In the genomic region with DNA sequence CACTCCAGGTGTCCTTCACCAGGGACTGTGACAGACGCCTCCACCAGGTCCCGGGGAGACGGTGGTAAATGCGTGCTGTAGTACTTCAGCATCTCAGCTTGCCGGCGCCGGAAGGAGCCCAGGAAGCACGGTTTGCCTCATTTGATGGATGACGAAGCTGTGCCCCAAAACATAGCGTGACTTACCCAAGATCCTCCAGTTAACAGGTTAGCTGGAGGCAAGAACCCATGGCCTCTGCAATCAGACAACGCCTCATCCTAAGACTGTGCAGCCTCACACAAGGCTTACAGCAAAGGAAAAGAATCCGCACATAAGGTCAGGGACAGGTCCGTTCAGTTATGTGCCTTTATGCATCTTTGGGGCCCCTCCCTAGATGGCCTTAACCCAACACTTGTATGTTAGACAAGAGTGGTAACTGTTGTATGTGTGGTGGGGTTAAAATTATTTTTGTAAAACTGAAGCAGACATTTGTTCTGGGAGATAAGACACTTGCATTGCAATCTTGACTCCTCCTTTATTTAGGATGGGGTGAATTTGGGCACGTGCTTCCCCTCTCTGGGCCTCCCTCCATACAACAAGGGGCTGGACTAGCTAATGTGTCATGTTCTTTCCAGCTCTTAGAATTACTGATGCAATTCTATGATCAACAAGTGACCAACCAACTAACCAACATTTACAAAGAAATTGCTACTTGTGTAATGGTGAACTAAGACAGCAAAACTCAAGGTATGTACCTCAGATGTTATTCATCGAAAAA, we compare ENCODE assay signal across 12 cellular contexts. TPM values are rescaled to one million over a fixed set of nuclear protein-coding genes. Genes with fewer than 3 reads are reported as not detected.
DNase-seq lines count a peak whose midpoint lies in the region; ATAC-seq, FAIRE-seq and TF ChIP-seq lines count a peak whose summit lies in the region.
"Had no signal": no experiment of that assay in that cellular context is flagged by ENCODE, and none has a peak within 500 bp of the region (broad histone marks: within the 10 kb centered on the region; RNA-seq: fewer than 3 reads in every experiment).

No MANE protein-coding gene starts in this region.

- TF ChIP-seq EP300 in H1 (IDR thresholded peaks at IDR 0.05; ENCODE audit: borderline replicate concordance in 1 of 2, low read depth in 2 of 2, low read length in 2 of 2), result no peak

- H3K27me3 Mint-ChIP-seq in neural crest cell (ENCODE audit: low read depth), result no peaks in the 10 kb centered on the region

- no peak overlapping the region for H4K91ac ChIP-seq in H1 (replicated peaks; ENCODE audit: insufficient read length, low read length)

- no peak overlapping the region for H2BK120ac ChIP-seq in H1 (replicated peaks; ENCODE audit: low read depth, low read length)

- H3K4me1 ChIP-seq in H1 (replicated peaks in 1 of 4; ENCODE audit: control insufficient read depth in 3 of 4, insufficient read depth in 4 of 4, low read length in 3 of 4), result peaks cover 4 to 21% (median 17%) of the 10 kb centered on the region in 4 experiments

- no peak overlapping the region for H3K56ac ChIP-seq in H1 (replicated peaks; ENCODE audit: insufficient read length, low read depth, low read length)

- no peak overlapping the region for H2BK5ac ChIP-seq in H1 (ENCODE audit: low read depth, low read length)

- H3K27ac ChIP-seq in H1 (ENCODE audit: low read depth, low read length), result no peak overlapping the region

- no peak overlapping the region for H3K27ac Mint-ChIP-seq in neural crest cell (ENCODE audit: unreplicated experiment)

- no peak overlapping the region for H3K23ac ChIP-seq in H1 (ENCODE audit: insufficient read length)

- H3K79me2 ChIP-seq in H1 (ENCODE audit: control insufficient read depth in 1 of 2, insufficient read depth in 2 of 2, low read length in 2 of 2), result peaks cover 3 to 74% of the 10 kb centered on the region in 2 experiments; a peak in 3 of 4 replicates

- no peak for TF ChIP-seq CTCF in AG10803 (conservative IDR thresholded peaks at IDR 0.05; ENCODE audit: low read length)
- TF ChIP-seq CTCF in H1 (IDR thresholded peaks at IDR 0.05; ENCODE audit: control extremely low read depth in 1 of 3, insufficient read depth in 1 of 3, low read depth in 1 of 3, low read length in 3 of 3), result no peak
- TF ChIP-seq CTCF in neural crest cell (conservative IDR thresholded peaks at IDR 0.05), result no peak

- H3K4me3 Mint-ChIP-seq in neural crest cell, result peak overlapping the region; percentile 44

- H3K4me3 ChIP-seq in AG10803 (ENCODE audit: low read length) (no peak overlapping the region), MG63 (no peak overlapping the region), H1 (ENCODE audit: extremely low read depth in 1 of 4, insufficient read depth in 2 of 4, low read depth in 3 of 4, low read length in 4 of 4) (no peak overlapping the region)
- H3K4me3 ChIP-seq: prostate gland had no signal

- H3K9me3 ChIP-seq in MG63 (no peaks in the 10 kb centered on the region), H1 (ENCODE audit: insufficient read depth in 2 of 2, low read depth in 1 of 2, low read length in 1 of 2) (no peaks in the 10 kb centered on the region)
- H3K9me3 ChIP-seq: prostate gland had no signal

- H4K5ac ChIP-seq in H1 (ENCODE audit: insufficient read length, low read depth, low read length), result no peak overlapping the region

- no peaks in the 10 kb centered on the region for H3K9me3 Mint-ChIP-seq in neural crest cell

- H3K14ac ChIP-seq in H1 (ENCODE audit: insufficient read length), result no peak overlapping the region

- H4K8ac ChIP-seq in H1 (ENCODE audit: extremely low read depth, insufficient read depth, low read length), result no peak overlapping the region

- no peak for FAIRE-seq in H1 (lab: Jason Lieb, UNC)
- FAIRE-seq: GM19239 had no signal

- H4K20me1 ChIP-seq in H1 (replicated peaks in 1 of 2; ENCODE audit: control insufficient read depth in 1 of 2, insufficient read depth in 2 of 2, low read length in 2 of 2), result peaks cover 4 to 7% of the 10 kb centered on the region in 2 experiments

- H2BK20ac ChIP-seq in H1 (ENCODE audit: low read length), result no peak overlapping the region

- H3K27me3 ChIP-seq in MG63 (no peaks in the 10 kb centered on the region), H1 (replicated peaks in 1 of 4; ENCODE audit: control insufficient read depth in 3 of 4, extremely low read depth in 1 of 4, insufficient read depth in 3 of 4, low read length in 3 of 4) (no peaks in the 10 kb centered on the region)

- H2AFZ ChIP-seq in H1 (ENCODE audit: low read length), result no peak overlapping the region

- POLR2A ChIA-PET in H1 (lab: Charles Lee; ENCODE audit: partially characterized antibody), result no interaction called here

- peak; percentile 70 for DNase-seq in AG10803 (ENCODE audit: low read depth)
- DNase-seq in MG63, result peak; percentile 53
- no peak for DNase-seq in H1 (ENCODE audit: low read depth in 1 of 2, low spot score in 2 of 2)
- DNase-seq in neural crest cell (ENCODE audit: low read depth, low spot score), result no peak
- no peak for DNase-seq in cerebellum (ENCODE audit: low spot score)
- DNase-seq in NCI-H1436 (lab: John Stamatoyannopoulos, UW), result no peak
- DNase-seq: PC-3 had no signal

- ATAC-seq in HG02973 (IDR thresholded peaks at IDR 0.05; ENCODE audit: unreplicated experiment) (no peak), HG02870 (IDR thresholded peaks at IDR 0.05; ENCODE audit: unreplicated experiment) (no peak)
- ATAC-seq: esophagus mucosa, PC-3 had no signal

- no peak for TF ChIP-seq POLR2A in H1 (IDR thresholded peaks at IDR 0.05; ENCODE audit: control extremely low read depth in 1 of 2, low read depth in 2 of 2, low read length in 2 of 2)

- 75% methylated on average over 11 of the region's 15 CpGs; no CpG with 5 or more reads in 1 of the 2 experiments for WGBS in H1 (ENCODE audit: extremely low coverage in 1 of 2, insufficient coverage in 1 of 2, insufficient read length in 1 of 2, insufficient replicate concordance in 2 of 2, low coverage in 1 of 2, low lambda C conversion rate in 2 of 2, missing lambda C conversion rate in 1 of 2), 2 experiments

- no peak for TF ChIP-seq RAD21 in H1 (IDR thresholded peaks at IDR 0.05 in 1 of 2, conservative IDR thresholded peaks at IDR 0.05 in 1 of 2; ENCODE audit: low read depth in 2 of 2, low read length in 2 of 2)

- H2BK15ac ChIP-seq in H1 (ENCODE audit: low read length), result no peak overlapping the region

- no peak overlapping the region for H3K18ac ChIP-seq in H1 (ENCODE audit: extremely low read depth, low read length)

- H3K9ac ChIP-seq in H1 (replicated peaks in 1 of 4; ENCODE audit: extremely low read depth in 1 of 4, low read depth in 3 of 4, low read length in 3 of 4), result no peak overlapping the region

- no peaks in the 10 kb centered on the region for H3K23me2 ChIP-seq in H1 (ENCODE audit: low read depth, low read length)

- H3K4me2 ChIP-seq in H1 (ENCODE audit: insufficient read depth in 1 of 2, low read depth in 2 of 2, low read length in 2 of 2), result peak overlapping the region in 1 of 2 experiments; percentile 14; a peak in 1 of 4 replicates

- CTCF ChIA-PET in H1 (lab: Charles Lee; ENCODE audit: partially characterized antibody), result no interaction called here

- peaks cover 16% of the 10 kb centered on the region for H3K36me3 Mint-ChIP-seq in neural crest cell (ENCODE audit: low read depth)

- H3K4me1 Mint-ChIP-seq in neural crest cell, result peaks cover 89% of the 10 kb centered on the region

- peak overlapping the region; percentile 72; the same call in 1 of the 2 replicates for H2AK5ac ChIP-seq in H1 (ENCODE audit: low read depth, low read length)

- H3K79me1 ChIP-seq in H1 (ENCODE audit: low read depth, low read length), result peaks cover 2% of the 10 kb centered on the region

- H2BK12ac ChIP-seq in H1 (ENCODE audit: low read depth, low read length), result peak overlapping the region; percentile 50; the same call in 1 of the 2 replicates

- H3K36me3 ChIP-seq in MG63, result peaks cover 13% of the 10 kb centered on the region
- peaks cover 0 to 7% (median 5%) of the 10 kb centered on the region in 4 experiments; a peak in 3 of 8 replicates for H3K36me3 ChIP-seq in H1 (ENCODE audit: control insufficient read depth in 2 of 4, insufficient read depth in 4 of 4, low read length in 3 of 4)
- H3K36me3 ChIP-seq: prostate gland had no signal

- no peak overlapping the region for H3K4ac ChIP-seq in H1 (replicated peaks; ENCODE audit: insufficient read length, low read depth, low read length)

TF ChIP-seq in H1, 55 proteins besides CTCF, POLR2A, EP300 and RAD21:
- no peak for TF ChIP-seq FOSL1 (IDR thresholded peaks at IDR 0.05; ENCODE audit: insufficient read depth, low read depth, low read length)

RNA-seq across cellular contexts. Expression of gene VGLL4, which starts 39.4 kb away (rescaled TPM):
- 21.1 and 42.2 TPM in 2 replicates for total RNA-seq in MG63 (2014; rRNA removed; shearing (Covaris generic); ENCODE audit: low replicate concordance)
- total RNA-seq in H1 (2021; fragmentation: NEBNext Ultra II Directional; extraction: Animal tissue kit (Norgen Biotek cat#: 25700)), result 41.9 and 45.1 TPM in 2 replicates
- polyA plus RNA-seq in H1 (2011; rRNA removed), result 50.0 and 61.4 TPM in 2 replicates
- 36.8 TPM for polyA plus RNA-seq in H1 (2011; cell fraction: cytosol; rRNA removed)
- 47.2 TPM for polyA plus RNA-seq in H1 (2011; cell fraction: nucleus; rRNA removed)
- polyA plus RNA-seq in H1 (2012, experiment 1 of 2), result 25.0 to 30.9 TPM (median 26.7 TPM) in 4 replicates
- polyA plus RNA-seq in H1 (2012, experiment 2 of 2), result 28.4 TPM
- polyA plus RNA-seq in H1 (2013, experiment 1 of 2), result 33.7 TPM
- polyA plus RNA-seq in H1 (2013, experiment 2 of 2), result 33.3 TPM
- polyA minus RNA-seq in H1 (2011; rRNA and poly(A)+ RNA removed), result 23.2 and 35.7 TPM in 2 replicates
- 23.8 TPM for polyA minus RNA-seq in H1 (2011; cell fraction: cytosol; rRNA and poly(A)+ RNA removed)
- polyA minus RNA-seq in H1 (2011; cell fraction: nucleus; rRNA and poly(A)+ RNA removed), result 46.4 TPM
- 82.8 and 90.2 TPM in 2 replicates for total RNA-seq in neural crest cell
- 78.3 TPM for total RNA-seq in cerebellum

Comparison
In these comparisons a context has a peak if more than half of its experiments do, and no peak if none do; other contexts are left out.
1. DNase-seq: peak in AG10803 (single experiment) and MG63 (single experiment); none in H1 (0 of 2), neural crest cell (single experiment), cerebellum (single experiment) and NCI-H1436 (single experiment).